Comparison of ENCODE assay signal across 9 cellular contexts in the genomic region with DNA sequence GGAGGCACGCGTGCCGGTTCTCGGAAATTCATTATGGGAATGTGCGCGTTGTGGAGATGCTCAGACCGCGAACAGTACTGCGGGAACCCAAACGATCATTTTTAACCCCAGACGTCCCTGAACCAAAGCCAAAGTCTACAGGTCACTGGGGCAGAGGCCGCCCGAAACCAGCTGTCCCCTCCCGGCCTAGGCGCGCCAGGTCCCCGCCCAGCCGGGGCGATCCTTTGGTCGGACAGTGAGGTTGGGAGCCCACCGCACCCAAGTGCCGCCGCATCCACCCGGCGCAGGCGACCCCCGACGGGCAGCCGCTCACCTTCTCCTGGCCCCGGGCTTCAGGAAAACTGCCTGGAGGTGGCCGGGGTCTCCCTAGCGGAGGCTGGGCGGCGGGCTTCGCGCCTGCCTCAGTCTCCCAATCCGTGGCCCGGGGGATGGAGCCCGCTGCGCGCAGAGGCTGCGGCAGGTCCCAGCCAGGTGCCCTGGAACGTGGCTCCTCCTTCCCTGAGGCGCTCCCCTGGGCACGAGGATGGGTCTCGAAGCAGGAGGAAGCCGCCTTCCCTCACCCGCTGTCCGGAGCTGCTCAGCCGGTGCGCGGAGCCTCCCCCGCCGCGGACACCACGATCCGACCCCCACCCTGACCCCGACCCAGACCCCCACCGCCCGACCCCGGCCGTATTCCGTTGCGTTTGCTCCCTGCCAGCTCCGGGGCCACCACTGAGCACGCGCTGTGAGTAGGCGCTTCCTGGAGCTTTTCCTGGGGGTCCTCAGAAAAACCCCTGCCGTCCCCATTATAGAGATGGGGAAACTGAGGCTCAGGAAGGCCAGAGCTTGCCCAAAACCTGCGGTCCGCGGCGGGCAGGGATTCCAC. TPM values are rescaled to one million over a fixed set of nuclear protein-coding genes. Genes with fewer than 3 reads are reported as not detected.
DNase-seq lines count a peak whose midpoint lies in the region; ATAC-seq and TF ChIP-seq lines count a peak whose summit lies in the region.
"Had no signal": no experiment of that assay in that cellular context is flagged by ENCODE, and none has a peak within 500 bp of the region (broad histone marks: within the 10 kb centered on the region; RNA-seq: fewer than 3 reads in every experiment).

No MANE protein-coding gene starts in this region.

- peaks cover 45% of the 10 kb centered on the region for H3K4me1 Mint-ChIP-seq in memory B cell

- peaks cover 3% of the 10 kb centered on the region for H3K9me3 Mint-ChIP-seq in memory B cell

- H3K36me3 Mint-ChIP-seq in memory B cell: no peaks in the 10 kb centered on the region

- peak overlapping the region; percentile 87 for H3K4me3 Mint-ChIP-seq in memory B cell

- intact Hi-C loops in Right ventricle myocardium inferior (cut with DNase I) (loop anchor here (1.0 to 5.0 kb wide), 2 partner anchors 39 to 129 kb away; partner anchors contain the start of gene UBE2G2), cardiac septum (cut with DNase I) (loop anchor here (2.0 to 10.0 kb wide), 2 partner anchors 39 to 117 kb away; partner anchors contain the start of gene SUMO3)

- no peaks in the 10 kb centered on the region for H3K27me3 Mint-ChIP-seq in memory B cell

- no peak for ATAC-seq in Right ventricle myocardium inferior
- no peak for ATAC-seq in memory B cell (ENCODE audit: low read depth)

- no peak for TF ChIP-seq CTCF in astrocyte of the spinal cord (IDR thresholded peaks at IDR 0.05; ENCODE audit: low read depth, low read length)

- H3K4me3 ChIP-seq in astrocyte of the spinal cord (ENCODE audit: low read depth, low read length): peak overlapping the region; percentile 10

- DNase-seq in Right ventricle myocardium inferior (ENCODE audit: missing footprints) (peak; percentile 77), cardiac septum (ENCODE audit: low spot score) (no peak), astrocyte of the spinal cord (ENCODE audit: low read depth, low spot score) (no peak), memory B cell (ENCODE audit: low spot score in 2 of 2) (no peak), AML-193 (lab: John Stamatoyannopoulos, UW) (no peak), NCI-H524 (lab: John Stamatoyannopoulos, UW) (no peak), NCI-H2029 (lab: John Stamatoyannopoulos, UW) (no peak)
- DNase-seq in central memory CD4-positive, alpha-beta T cell: no peak
- DNase-seq: MM.1S had no signal

- H3K27ac Mint-ChIP-seq in memory B cell: peak overlapping the region; percentile 85

- in situ Hi-C loops in astrocyte of the spinal cord (cut with HindIII; ENCODE audit: low sequenced_read_pairs): no loop called here

RNA-seq across cellular contexts. Expression of gene SLX9, which starts 8.1 kb away (rescaled TPM):
- total RNA-seq in Right ventricle myocardium inferior (66.5 TPM), cardiac septum (35.8 TPM)

RNA-seq across cellular contexts. Expression of gene ITGB2, which starts 11.0 kb away (rescaled TPM):
- total RNA-seq in Right ventricle myocardium inferior: 36.7 TPM
- total RNA-seq in cardiac septum: 11.5 TPM

RNA-seq across cellular contexts. Expression of gene PTTG1IP, which starts 58.2 kb away (rescaled TPM):
- total RNA-seq in Right ventricle myocardium inferior (160 TPM), cardiac septum (194 TPM)
